1 cellular context compared by ENCODE assay signal in genomic region chr2:74564222-74564621, GRCh38.
TF ChIP-seq lines count a peak whose summit lies in the region.

No MANE protein-coding gene starts in this region.

TF ChIP-seq in IMR-90, 13 proteins besides CTCF, POLR2A, EP300 and RAD21:
- TF ChIP-seq CEBPB (IDR thresholded peaks at IDR 0.05; ENCODE audit: low read depth, low read length) (no peak), BHLHE40 (IDR thresholded peaks at IDR 0.05; ENCODE audit: low read depth, low read length) (no peak)
